ENCODE assay signal across 20 cellular contexts in the genomic region with DNA sequence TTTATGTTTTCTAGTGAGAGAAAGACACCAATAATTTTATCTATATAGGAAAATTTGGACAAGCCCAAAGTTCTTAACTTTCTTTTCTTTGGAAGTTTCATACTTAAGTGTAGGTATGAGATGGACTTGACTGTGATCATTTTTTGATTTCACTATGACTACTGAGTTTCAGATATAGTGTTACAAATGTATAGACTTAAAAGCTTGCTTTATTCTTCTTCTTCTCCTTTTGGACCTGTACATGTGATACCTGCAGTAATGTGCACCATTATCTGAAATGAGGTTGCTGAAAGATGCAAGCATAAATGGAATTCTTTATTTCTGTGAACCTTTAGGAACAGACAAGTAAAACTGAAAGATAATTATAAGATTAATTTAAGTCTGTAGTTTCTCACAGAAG.
DNase-seq lines count a peak whose midpoint lies in the region; ATAC-seq and FAIRE-seq lines count a peak whose summit lies in the region.
"Had no signal": no experiment of that assay in that cellular context is flagged by ENCODE, and none has a peak within 500 bp of the region (broad histone marks: within the 10 kb centered on the region; RNA-seq: fewer than 3 reads in every experiment).

No MANE protein-coding gene starts in this region.

- DNase-seq in GM18507 (ENCODE audit: extremely low spot score, insufficient read length, low read depth), result no peak
- DNase-seq in MG63, result no peak
- DNase-seq in HCEC 1CT, result no peak
- no peak for DNase-seq in activated effector memory CD4-positive, alpha-beta T cell treated with Interleukin-2 at 50 U/mL for 16 hours
- DNase-seq: AML-193; Caco-2; CD4-positive, alpha-beta T cell; HFFc6; Kasumi-1; KG1 had no signal

- no peak overlapping the region for H3K4me3 ChIP-seq in MG63
- H3K4me3 ChIP-seq: A549, GM23338 had no signal

- no peaks in the 10 kb centered on the region for H3K27me3 ChIP-seq in MG63

- ATAC-seq in GM21390 (IDR thresholded peaks at IDR 0.05; ENCODE audit: unreplicated experiment) (peak; percentile 58), HG02938 (IDR thresholded peaks at IDR 0.05; ENCODE audit: unreplicated experiment) (peak; percentile 62), HG03432 (IDR thresholded peaks at IDR 0.05; ENCODE audit: unreplicated experiment) (peak; percentile 83), HG03139 (IDR thresholded peaks at IDR 0.05; ENCODE audit: unreplicated experiment) (no peak)
- ATAC-seq: A549, GM23338, HCT116 had no signal

- no peaks in the 10 kb centered on the region for H3K36me3 ChIP-seq in MG63

- FAIRE-seq in GM18507 (lab: Jason Lieb, UNC), result peak; percentile 56
- FAIRE-seq: A549, D721Med, GM12891, H54 had no signal

- H3K9me3 ChIP-seq in MG63, result no peaks in the 10 kb centered on the region
- H3K9me3 ChIP-seq: A549, Caco-2 had no signal
